ENCODE assay signal across 1 cellular context in genomic region chrX:15471016-15471415, GRCh38.
TF ChIP-seq lines count a peak whose summit lies in the region.

No MANE protein-coding gene starts in this region.

TF ChIP-seq in GM23338, 12 proteins besides CTCF, POLR2A, EP300 and RAD21 (continued from another document):
- TF ChIP-seq EZH2 (IDR thresholded peaks at IDR 0.05; ENCODE audit: low read depth, unreplicated experiment) = no peak
- TF ChIP-seq CREB1 (CRISPR knock-in tag; IDR thresholded peaks at IDR 0.05; ENCODE audit: low read depth) = no peak
